In genomic region chr3:128503751-128504532, GRCh38 we compare ENCODE assay signal across 20 cellular contexts. TPM values are rescaled to one million over a fixed set of nuclear protein-coding genes. Genes with fewer than 3 reads are reported as not detected.
DNase-seq lines count a peak whose midpoint lies in the region; ATAC-seq and TF ChIP-seq lines count a peak whose summit lies in the region.
"Had no signal": no experiment of that assay in that cellular context is flagged by ENCODE, and none has a peak within 500 bp of the region (broad histone marks: within the 10 kb centered on the region; RNA-seq: fewer than 3 reads in every experiment).

No MANE protein-coding gene starts in this region.

- no CpG with 5 or more reads among the region's 10 CpGs for WGBS in H9 (ENCODE audit: extremely low coverage, insufficient read length, low lambda C conversion rate)
- 91% methylated on average over 10 of the region's 10 CpGs for WGBS in esophagus muscularis mucosa
- 88 to 94% (median 90%) methylated on average over 5 to 10 of the region's 10 CpGs for WGBS in spleen, 5 donors

- no peak overlapping the region for H3T11ph ChIP-seq in H9 (ENCODE audit: low read length)

- H3K79me2 ChIP-seq in H9 (ENCODE audit: insufficient read depth, low read length), result no peaks in the 10 kb centered on the region

- no peaks in the 10 kb centered on the region for H3K23me2 ChIP-seq in H9 (ENCODE audit: insufficient read length, low read depth, low read length, poor library complexity, severe bottlenecking)

- TF ChIP-seq CTCF in Calu3 (IDR thresholded peaks at IDR 0.05; ENCODE audit: unreplicated experiment), result no peak
- no peak for TF ChIP-seq CTCF in H9 (conservative IDR thresholded peaks at IDR 0.05)
- TF ChIP-seq CTCF in esophagus muscularis mucosa (IDR thresholded peaks at IDR 0.05), result no peak
- no peak for TF ChIP-seq CTCF in spleen (IDR thresholded peaks at IDR 0.05 in 8 of 11, conservative IDR thresholded peaks at IDR 0.05 in 3 of 11)

- H3K4me2 ChIP-seq in H9 (ENCODE audit: insufficient read depth, insufficient read length, low read length), result no peak overlapping the region
- H3K4me2 ChIP-seq: KMS-11 had no signal

- H3K9ac ChIP-seq in H9 (ENCODE audit: extremely low read depth, insufficient read length, low read length), result no peak overlapping the region
- H3K9ac ChIP-seq: GM23248, KMS-11 had no signal

- H3K36me3 ChIP-seq in esophagus muscularis mucosa (peaks cover 0 to 4% (median 0%) of the 10 kb centered on the region in 4 donors), spleen (no peaks in the 10 kb centered on the region)
- H3K36me3 ChIP-seq: BE2C, Peyer's patch had no signal

- no peak overlapping the region for H2BK120ac ChIP-seq in H9 (ENCODE audit: low read depth, low read length, poor library complexity, severe bottlenecking)

- no peak overlapping the region for H2BK12ac ChIP-seq in H9 (ENCODE audit: insufficient read length, low read depth, low read length)

- no peak overlapping the region for H3K56ac ChIP-seq in H9 (ENCODE audit: insufficient read length, low read depth, low read length)

- no peak overlapping the region for H3K4ac ChIP-seq in H9 (ENCODE audit: low read depth, low read length)

- H4K91ac ChIP-seq in H9 (ENCODE audit: insufficient read length, low read depth, low read length), result no peak overlapping the region

- H3K27me3 Mint-ChIP-seq in Calu3 (ENCODE audit: unreplicated experiment), result peaks cover 32% of the 10 kb centered on the region
- H3K27me3 Mint-ChIP-seq in H9 (ENCODE audit: low read depth), result peaks cover 54% of the 10 kb centered on the region

- no peak overlapping the region for H2AK5ac ChIP-seq in H9 (ENCODE audit: insufficient read length, low read length)

- H3K36me3 Mint-ChIP-seq in Calu3 (ENCODE audit: insufficient read depth, unreplicated experiment), result peaks cover 9% of the 10 kb centered on the region
- no peaks in the 10 kb centered on the region for H3K36me3 Mint-ChIP-seq in H9 (ENCODE audit: insufficient read depth in 1 of 3, low read depth in 3 of 3)

- H3K4me3 ChIP-seq in esophagus muscularis mucosa, result no peak overlapping the region
- no peak overlapping the region for H3K4me3 ChIP-seq in spleen
- H3K4me3 ChIP-seq: GM23248, Peyer's patch, SJSA1 had no signal

- H3K9me3 Mint-ChIP-seq in Calu3 (ENCODE audit: low read depth, unreplicated experiment) (no peaks in the 10 kb centered on the region), H9 (no peaks in the 10 kb centered on the region)

- H3K27ac Mint-ChIP-seq in Calu3 (ENCODE audit: unreplicated experiment), result no peak overlapping the region
- no peak overlapping the region; a peak in 1 of 7 replicates for H3K27ac Mint-ChIP-seq in H9

- H4K5ac ChIP-seq in H9 (ENCODE audit: insufficient read length, low read depth, low read length), result no peak overlapping the region

- no peaks in the 10 kb centered on the region; the same call in 1 of the 2 replicates for H3K27me3 ChIP-seq in H9 (ENCODE audit: insufficient read depth, low read length)
- H3K27me3 ChIP-seq in esophagus muscularis mucosa, result peaks cover 0 to 77% (median 8%) of the 10 kb centered on the region in 4 donors
- peaks cover 0 to 14% (median 0%) of the 10 kb centered on the region in 7 donors for H3K27me3 ChIP-seq in spleen (replicated peaks in 1 of 7)
- H3K27me3 ChIP-seq: BE2C, SJSA1 had no signal

- CTCF ChIA-PET in Calu3 (lab: Charles Lee), result no interaction called here

- H3K14ac ChIP-seq in H9 (ENCODE audit: insufficient read depth, low read length), result no peak overlapping the region

- BruUV-seq in Calu3 (replicated peaks; lab: Mats Ljungman, UMichigan), result no TSS peak

- TF ChIP-seq POLR2A in esophagus muscularis mucosa (IDR thresholded peaks at IDR 0.05; ENCODE audit: low read depth) (no peak), spleen (IDR thresholded peaks at IDR 0.05) (no peak)

- no peak overlapping the region for H3K4me3 Mint-ChIP-seq in Calu3 (ENCODE audit: low read depth, unreplicated experiment)
- no peak overlapping the region for H3K4me3 Mint-ChIP-seq in H9

- ATAC-seq in HG03342 (IDR thresholded peaks at IDR 0.05; ENCODE audit: unreplicated experiment), result no peak
- ATAC-seq in HG02938 (IDR thresholded peaks at IDR 0.05; ENCODE audit: unreplicated experiment), result no peak

- no peak overlapping the region for H2BK5ac ChIP-seq in H9 (ENCODE audit: insufficient read length, low read length)

- no peak overlapping the region for H3K23ac ChIP-seq in H9 (ENCODE audit: insufficient read length, low read depth, low read length)

- H3K18ac ChIP-seq in H9 (ENCODE audit: insufficient read length, low read depth, low read length), result no peak overlapping the region

- H3K9me3 ChIP-seq in H9 (ENCODE audit: control insufficient read depth, low read depth, low read length), result no peaks in the 10 kb centered on the region
- no peaks in the 10 kb centered on the region for H3K9me3 ChIP-seq in esophagus muscularis mucosa
- no peaks in the 10 kb centered on the region for H3K9me3 ChIP-seq in spleen
- H3K9me3 ChIP-seq: Peyer's patch, SJSA1 had no signal

- H3K27ac ChIP-seq in H9 (ENCODE audit: insufficient read length, low read depth, low read length), result no peak overlapping the region
- no peak overlapping the region for H3K27ac ChIP-seq in esophagus muscularis mucosa (replicated peaks in 1 of 4)
- H3K27ac ChIP-seq in spleen, result no peak overlapping the region
- H3K27ac ChIP-seq: GM23248, KMS-11, Peyer's patch, SJSA1 had no signal

- no peaks in the 10 kb centered on the region for H3K4me1 ChIP-seq in H9 (ENCODE audit: insufficient read depth, low read length)
- H3K4me1 ChIP-seq in esophagus muscularis mucosa, result no peaks in the 10 kb centered on the region
- peaks cover 0 to under 1% (median 0%) of the 10 kb centered on the region in 6 donors for H3K4me1 ChIP-seq in spleen
- H3K4me1 ChIP-seq: BE2C, Peyer's patch, SJSA1 had no signal

- H4K20me1 ChIP-seq in H9 (ENCODE audit: control insufficient read depth, insufficient read depth, insufficient read length), result no peaks in the 10 kb centered on the region

- H2AFZ ChIP-seq in H9 (ENCODE audit: low read length), result no peak overlapping the region
- H2AFZ ChIP-seq: GM23248 had no signal

- H3K79me1 ChIP-seq in H9 (ENCODE audit: insufficient read depth, low read depth, low read length, poor library complexity, severe bottlenecking), result no peaks in the 10 kb centered on the region

- no peak overlapping the region for H2BK20ac ChIP-seq in H9 (ENCODE audit: low read depth, low read length, poor library complexity, severe bottlenecking)

- intact Hi-C loops in Calu3 (cut with micrococcal nuclease; ENCODE audit: unreplicated experiment), result loop anchor here (5.0 kb wide), 1 partner anchor 78 kb away; no protein-coding TSS in a partner anchor
- intact Hi-C loops in esophagus muscularis mucosa (cut with DNase I), result loop anchor here (5.0 kb wide), 1 partner anchor 427 kb away; no protein-coding TSS in a partner anchor
- intact Hi-C loops in spleen (cut with DNase I; ENCODE audit: low total_unique reads), result no loop called here

- peaks cover 5% of the 10 kb centered on the region for H3K4me1 Mint-ChIP-seq in Calu3 (ENCODE audit: low read depth, unreplicated experiment)
- peaks cover 6 to 9% of the 10 kb centered on the region in 2 experiments; a peak in 3 of 4 replicates for H3K4me1 Mint-ChIP-seq in H9

- H2BK15ac ChIP-seq in H9 (ENCODE audit: low read depth, low read length), result no peak overlapping the region

- DNase-seq in Calu3 (peak; percentile 0), H9 (peak; percentile 17), esophagus muscularis mucosa (ENCODE audit: extremely low spot score) (peak; percentile 75), spleen (peak; percentile 56), T-helper 2 cell (no peak)
- DNase-seq: HCEC 1CT, NCI-H1092 treated with DMSO at 0.1 percent for 48 hours, NCI-H2029, NCI-H345, NCI-H774 had no signal

- TF ChIP-seq EP300 in esophagus muscularis mucosa (IDR thresholded peaks at IDR 0.05), result no peak

- H4K8ac ChIP-seq in H9 (replicated peaks; ENCODE audit: insufficient read length, low read depth, low read length), result no peak overlapping the region

RNA-seq across cellular contexts. Expression of gene GATA2, which starts 10.9 kb away (rescaled TPM):
- total RNA-seq in Calu3 (2022) (9.6 and 13.6 TPM in 2 replicates), H9 (2021) (1.9 and 2.7 TPM in 2 replicates), esophagus muscularis mucosa (10 to 100 TPM in 3 of 4 donors, 1 to 10 TPM in 1; 10.0 to 16.9 (median 13.4) TPM), spleen (10 to 100 TPM; 14.4 to 28.6 (median 19.3) TPM)
- polyA plus RNA-seq in spleen, result 10 to 100 TPM in 1 of 3 donors, 1 to 10 TPM in 2; 2.2 to 11.9 (median 3.4) TPM

RNA-seq across cellular contexts. Expression of gene DNAJB8, which starts 37.3 kb away (rescaled TPM):
- total RNA-seq in Calu3 (2022) (not detected in 2 replicates), H9 (2021) (not detected in 2 replicates), esophagus muscularis mucosa (not detected), spleen (not detected)
- polyA plus RNA-seq in spleen, result not detected
- total RNA-seq: A673, G401, GM23248, HT1080, Peyer's patch, SJSA1 had no signal
- polyA plus RNA-seq: GM23248 had no signal

Comparison
In these comparisons a context has a peak if more than half of its experiments do, and no peak if none do; other contexts are left out.
1. DNase-seq: peak in Calu3 (single experiment), H9 (single experiment), esophagus muscularis mucosa (single experiment) and spleen (single experiment); none in T-helper 2 cell (0 of 5).